35 cellular contexts compared by ENCODE assay signal in the genomic region with DNA sequence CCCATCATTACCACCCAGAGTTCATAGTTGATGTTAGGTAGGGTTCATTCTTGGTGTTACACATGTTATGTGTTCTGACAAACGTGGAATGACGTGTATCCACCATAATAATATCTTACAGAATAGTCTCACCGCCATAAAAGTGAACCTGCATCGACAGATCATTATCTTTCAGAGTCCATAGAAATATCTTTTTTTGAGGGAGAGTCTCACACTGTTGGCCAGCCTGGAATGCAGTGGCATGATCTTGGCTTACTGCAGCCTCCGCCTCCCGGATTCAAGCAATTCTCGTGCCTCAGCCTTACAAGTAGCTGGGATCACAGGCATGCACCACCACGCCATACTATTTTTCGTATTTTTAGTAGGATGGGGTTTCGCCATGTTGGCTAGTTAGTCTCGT.
"Had no signal": no experiment of that assay in that cellular context is flagged by ENCODE, and none has a peak within 500 bp of the region (broad histone marks: within the 10 kb centered on the region; RNA-seq: fewer than 3 reads in every experiment).

No MANE protein-coding gene starts in this region.

- DNase-seq: activated B cell treated with CpG ODN at 0.5 μM for 24 hours; activated CD4-positive, alpha-beta memory T cell treated with anti-CD3 and anti-CD28 coated beads for 36 hours; activated CD4-positive, alpha-beta T cell treated with anti-CD3 and anti-CD28 coated beads for 4 hours; activated CD4-positive, alpha-beta T cell treated with anti-CD3 and anti-CD28 coated beads, Interleukin-2, amount 10 ng/mL, durations not matched to agents 24 days and 14 days; activated CD4-positive, alpha-beta T cell treated with anti-CD3 and anti-CD28 coated beads, Interleukin-2, amount 50 U/mL, for 1 hour; activated CD4-positive, alpha-beta T cell treated with anti-CD3 and anti-CD28 coated beads, Interleukin-2, amount 50 U/mL, for 4 hours; activated CD4-positive, CD25-positive, alpha-beta regulatory T cell treated with anti-CD3 and anti-CD28 coated beads, Interleukin-2, amount 50 U/mL, for 72 hours; activated CD8-positive, alpha-beta memory T cell treated with anti-CD3 and anti-CD28 coated beads, Interleukin-2, amount 50 U/mL, for 4 hours; activated CD8-positive, alpha-beta T cell treated with anti-CD3 and anti-CD28 coated beads for 36 hours; activated effector memory CD4-positive, alpha-beta T cell treated with anti-CD3 and anti-CD28 coated beads, Interleukin-2, amount 50 U/mL, for 16 hours; activated gamma-delta T cell treated with Interleukin-2 at 50 U/mL for 16 hours; activated naive CD4-positive, alpha-beta T cell; activated naive CD4-positive, alpha-beta T cell treated with anti-CD3 and anti-CD28 coated beads for 36 hours; activated naive CD4-positive, alpha-beta T cell treated with anti-CD3 and anti-CD28 coated beads, Interleukin-2, amount 50 U/mL, for 16 hours; activated naive CD8-positive, alpha-beta T cell treated with anti-CD3 and anti-CD28 coated beads for 36 hours; activated T-cell treated with anti-CD3 and anti-CD28 coated beads for 4 hours; activated T-cell treated with anti-CD3 and anti-CD28 coated beads, Interleukin-2, amount 50 U/mL, for 1 hour; activated T-cell treated with anti-CD3 and anti-CD28 coated beads, Interleukin-2, amount 50 U/mL, for 4 hours; activated T-cell treated with anti-CD3 and anti-CD28 coated beads, Interleukin-2, amount 50 U/mL, for 72 hours; adrenal gland; amniotic stem cell; aorta; body of pancreas; brain microvascular endothelial cell; central memory CD4-positive, alpha-beta T cell; T-helper 1 cell; T-helper 2 cell; T-helper 9 cell had no signal

- H3K27me3 Mint-ChIP-seq: activated B cell treated with CpG ODN at 0.5 μM for 24 hours; activated CD4-positive, alpha-beta memory T cell treated with anti-CD3 and anti-CD28 coated beads for 36 hours; activated CD4-positive, alpha-beta T cell treated with anti-CD3 and anti-CD28 coated beads, Interleukin-2, amount 10 ng/mL, durations not matched to agents 24 days and 14 days; activated CD8-positive, alpha-beta T cell treated with anti-CD3 and anti-CD28 coated beads for 36 hours; activated naive CD8-positive, alpha-beta T cell treated with anti-CD3 and anti-CD28 coated beads for 36 hours; activated T-helper 17 cell treated with anti-CD3 and anti-CD28 coated beads, Interleukin-2, amount 50 U/mL, for 72 hours had no signal

- H3K9me3 Mint-ChIP-seq: activated B cell treated with CpG ODN at 0.5 μM for 24 hours; activated CD4-positive, alpha-beta memory T cell treated with anti-CD3 and anti-CD28 coated beads for 36 hours; activated CD4-positive, alpha-beta T cell treated with anti-CD3 and anti-CD28 coated beads, Interleukin-2, amount 10 ng/mL, durations not matched to agents 24 days and 14 days; activated CD8-positive, alpha-beta T cell treated with anti-CD3 and anti-CD28 coated beads for 36 hours; activated naive CD4-positive, alpha-beta T cell treated with anti-CD3 and anti-CD28 coated beads for 36 hours; activated naive CD4-positive, alpha-beta T cell treated with anti-CD3 and anti-CD28 coated beads, Interleukin-2, amount 50 U/mL, for 72 hours; activated naive CD8-positive, alpha-beta T cell treated with anti-CD3 and anti-CD28 coated beads for 36 hours; activated T-cell treated with anti-CD3 and anti-CD28 coated beads, Interleukin-2, amount 50 U/mL, for 4 hours; activated T-cell treated with anti-CD3 and anti-CD28 coated beads, Interleukin-2, amount 50 U/mL, for 72 hours; activated T-helper 1 cell treated with anti-CD3 and anti-CD28 coated beads, Interleukin-12 subunit alpha, Interleukin-12 subunit beta, Interleukin-2, Interleukin-4 antibody, amounts not matched to agents 30 ng/mL and 10 ng/mL and 1 ng/mL, durations not matched to agents 14 hours and 24 hours and 36 hours; activated T-helper 17 cell treated with anti-CD3 and anti-CD28 coated beads, Interleukin-2, amount 50 U/mL, for 72 hours; T-helper 1 cell treated with Interleukin-12 subunit alpha and Interleukin-12 subunit beta and Interleukin-4 antibody, amounts not matched to agents 30 μg/mL and 1 μg/mL, for 36 hours; T-helper 2 cell treated with Interferon-gamma antibody and Interleukin-4, amounts not matched to agents 5 μg/mL and 100 μg/mL, for 36 hours had no signal

- H3K4me1 ChIP-seq: body of pancreas, breast epithelium had no signal

- H3K9me3 ChIP-seq: adrenal gland, body of pancreas, breast epithelium had no signal

- H3K36me3 Mint-ChIP-seq: activated naive CD4-positive, alpha-beta T cell treated with anti-CD3 and anti-CD28 coated beads, Interleukin-2, amount 50 U/mL, for 72 hours had no signal

- H3K27me3 ChIP-seq: adrenal gland, body of pancreas, brain microvascular endothelial cell, breast epithelium had no signal

- H3K36me3 ChIP-seq: breast epithelium had no signal

- H3K27ac Mint-ChIP-seq: activated B cell treated with CpG ODN at 0.5 μM for 24 hours; activated CD4-positive, alpha-beta memory T cell treated with anti-CD3 and anti-CD28 coated beads for 36 hours; activated CD4-positive, alpha-beta T cell treated with anti-CD3 and anti-CD28 coated beads, Interleukin-2, amount 10 ng/mL, durations not matched to agents 24 days and 14 days; activated CD8-positive, alpha-beta T cell treated with anti-CD3 and anti-CD28 coated beads for 36 hours; activated naive CD4-positive, alpha-beta T cell treated with anti-CD3 and anti-CD28 coated beads for 36 hours; activated naive CD8-positive, alpha-beta T cell treated with anti-CD3 and anti-CD28 coated beads for 36 hours; activated T-cell treated with anti-CD3 and anti-CD28 coated beads, Interleukin-2, amount 50 U/mL, for 72 hours; activated T-helper 1 cell treated with anti-CD3 and anti-CD28 coated beads, Interleukin-12 subunit alpha, Interleukin-12 subunit beta, Interleukin-2, Interleukin-4 antibody, amounts not matched to agents 30 ng/mL and 10 ng/mL and 1 ng/mL, durations not matched to agents 14 hours and 24 hours and 36 hours; activated T-helper 17 cell treated with anti-CD3 and anti-CD28 coated beads, Interleukin-2, amount 50 U/mL, for 72 hours; T-helper 1 cell treated with Interleukin-12 subunit alpha and Interleukin-12 subunit beta and Interleukin-4 antibody, amounts not matched to agents 30 μg/mL and 1 μg/mL, for 36 hours; T-helper 2 cell treated with Interferon-gamma antibody and Interleukin-4, amounts not matched to agents 5 μg/mL and 100 μg/mL, for 36 hours had no signal

- H3K4me3 ChIP-seq: adrenal gland, body of pancreas, breast epithelium had no signal

- H3K4me1 Mint-ChIP-seq: activated B cell treated with CpG ODN at 0.5 μM for 24 hours; activated naive CD8-positive, alpha-beta T cell treated with anti-CD3 and anti-CD28 coated beads for 36 hours had no signal

- H3K4me3 Mint-ChIP-seq: activated B cell treated with CpG ODN at 0.5 μM for 24 hours; activated CD4-positive, alpha-beta memory T cell treated with anti-CD3 and anti-CD28 coated beads for 36 hours; activated CD4-positive, alpha-beta T cell treated with anti-CD3 and anti-CD28 coated beads, Interleukin-2, amount 10 ng/mL, durations not matched to agents 24 days and 14 days; activated CD8-positive, alpha-beta T cell treated with anti-CD3 and anti-CD28 coated beads for 36 hours; activated naive CD4-positive, alpha-beta T cell treated with anti-CD3 and anti-CD28 coated beads for 36 hours; activated naive CD8-positive, alpha-beta T cell treated with anti-CD3 and anti-CD28 coated beads for 36 hours; activated T-cell treated with anti-CD3 and anti-CD28 coated beads, Interleukin-2, amount 50 U/mL, for 4 hours; activated T-cell treated with anti-CD3 and anti-CD28 coated beads, Interleukin-2, amount 50 U/mL, for 72 hours; activated T-helper 1 cell treated with anti-CD3 and anti-CD28 coated beads, Interleukin-12 subunit alpha, Interleukin-12 subunit beta, Interleukin-2, Interleukin-4 antibody, amounts not matched to agents 30 ng/mL and 10 ng/mL and 1 ng/mL, durations not matched to agents 14 hours and 24 hours and 36 hours; activated T-helper 17 cell treated with anti-CD3 and anti-CD28 coated beads, Interleukin-2, amount 50 U/mL, for 72 hours; T-helper 1 cell treated with Interleukin-12 subunit alpha and Interleukin-12 subunit beta and Interleukin-4 antibody, amounts not matched to agents 30 μg/mL and 1 μg/mL, for 36 hours; T-helper 2 cell treated with Interferon-gamma antibody and Interleukin-4, amounts not matched to agents 5 μg/mL and 100 μg/mL, for 36 hours had no signal

- H3K27ac ChIP-seq: adrenal gland, body of pancreas, brain microvascular endothelial cell, VCaP had no signal
